In the genomic region with DNA sequence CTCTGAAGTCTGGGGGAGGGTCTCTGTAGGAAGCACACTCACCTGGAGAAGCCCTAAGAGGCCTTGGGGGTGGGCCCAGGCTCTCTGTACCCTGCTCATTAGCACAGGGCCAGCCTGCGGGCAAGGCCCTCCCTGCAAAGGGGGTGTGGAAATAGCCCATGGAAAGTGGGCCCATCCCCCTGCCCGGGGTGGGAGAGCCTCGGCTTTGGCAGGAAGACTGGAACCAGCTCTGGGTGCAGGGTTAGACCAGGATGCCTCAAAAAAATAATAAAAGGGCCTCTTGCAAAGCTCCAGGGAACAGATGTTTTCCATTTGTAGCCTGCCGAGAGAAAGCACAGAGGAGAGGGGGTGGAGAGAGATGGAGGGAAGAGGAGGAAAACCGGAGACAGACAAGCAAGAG, we compare ENCODE assay signal across 8 cellular contexts.
DNase-seq lines count a peak whose midpoint lies in the region; ATAC-seq and TF ChIP-seq lines count a peak whose summit lies in the region.

No MANE protein-coding gene starts in this region.

- H3K36me3 ChIP-seq in smooth muscle cell (ENCODE audit: low read depth): no peaks in the 10 kb centered on the region

- H3F3A ChIP-seq in smooth muscle cell (ENCODE audit: low read depth): peaks cover 7% of the 10 kb centered on the region

- BruUV-seq in Calu3 (replicated peaks; lab: Mats Ljungman, UMichigan): no TSS peak

- H3K9me3 Mint-ChIP-seq in Calu3 (ENCODE audit: low read depth, unreplicated experiment) (no peaks in the 10 kb centered on the region), glutamatergic neuron (ENCODE audit: unreplicated experiment) (peaks cover 1% of the 10 kb centered on the region)

- H3K4me3 Mint-ChIP-seq in Calu3 (ENCODE audit: low read depth, unreplicated experiment): no peak overlapping the region
- H3K4me3 Mint-ChIP-seq in T-helper 17 cell: no peak overlapping the region
- peak overlapping the region; percentile 50 for H3K4me3 Mint-ChIP-seq in glutamatergic neuron (ENCODE audit: unreplicated experiment)

- no peak overlapping the region for H2AFZ ChIP-seq in smooth muscle cell (ENCODE audit: low read depth)

- H3K9ac ChIP-seq in smooth muscle cell (ENCODE audit: low read depth): no peak overlapping the region

- WGBS in smooth muscle cell (ENCODE audit: low lambda C conversion rate): 25% methylated on average over 4 of the region's 5 CpGs

- peak overlapping the region; percentile 59 for H3K4me2 ChIP-seq in smooth muscle cell

- ATAC-seq in T-helper 17 cell (no peak), GM21723 (IDR thresholded peaks at IDR 0.05; ENCODE audit: unreplicated experiment) (no peak), HG03565 (IDR thresholded peaks at IDR 0.05; ENCODE audit: unreplicated experiment) (no peak)

- H3K4me1 ChIP-seq in smooth muscle cell (ENCODE audit: low read depth): peaks cover 26% of the 10 kb centered on the region

- intact Hi-C loops in Calu3 (cut with micrococcal nuclease; ENCODE audit: unreplicated experiment): no loop called here

- no peak for DNase-seq in Calu3
- DNase-seq in T-helper 17 cell: no peak
- DNase-seq in glutamatergic neuron: no peak
- no peak for DNase-seq in smooth muscle cell (lab: John Stamatoyannopoulos, UW; ENCODE audit: unreplicated experiment)
- no peak for DNase-seq in NCI-H1105 (lab: John Stamatoyannopoulos, UW)
- no peak for DNase-seq in NAMALWA (ENCODE audit: low spot score)

- no peaks in the 10 kb centered on the region for H3K79me2 ChIP-seq in smooth muscle cell (ENCODE audit: low read depth)

- no peak overlapping the region for H3K4me3 ChIP-seq in smooth muscle cell

- H3K27me3 ChIP-seq in smooth muscle cell (ENCODE audit: low read depth): no peaks in the 10 kb centered on the region

- peak overlapping the region; percentile 68 for H3K27ac ChIP-seq in smooth muscle cell (ENCODE audit: low read depth)

- peaks cover 29% of the 10 kb centered on the region for H3K4me1 Mint-ChIP-seq in Calu3 (ENCODE audit: low read depth, unreplicated experiment)
- H3K4me1 Mint-ChIP-seq in T-helper 17 cell: peaks cover 20% of the 10 kb centered on the region
- H3K4me1 Mint-ChIP-seq in glutamatergic neuron (ENCODE audit: low read depth, unreplicated experiment): peaks cover 26% of the 10 kb centered on the region

- H3K27ac Mint-ChIP-seq in Calu3 (ENCODE audit: unreplicated experiment) (peak overlapping the region; percentile 70), T-helper 17 cell (peak overlapping the region; percentile 88), glutamatergic neuron (ENCODE audit: unreplicated experiment) (peak overlapping the region; percentile 83)

- H3K27me3 Mint-ChIP-seq in Calu3 (ENCODE audit: unreplicated experiment): no peaks in the 10 kb centered on the region
- H3K27me3 Mint-ChIP-seq in T-helper 17 cell: no peaks in the 10 kb centered on the region
- H3K27me3 Mint-ChIP-seq in glutamatergic neuron (ENCODE audit: unreplicated experiment): peaks cover 8% of the 10 kb centered on the region

- H3K36me3 Mint-ChIP-seq in Calu3 (ENCODE audit: insufficient read depth, unreplicated experiment) (peaks cover 45% of the 10 kb centered on the region), T-helper 17 cell (ENCODE audit: low read depth) (peaks cover 2% of the 10 kb centered on the region), glutamatergic neuron (ENCODE audit: unreplicated experiment) (no peaks in the 10 kb centered on the region)

- no peaks in the 10 kb centered on the region for H4K20me1 ChIP-seq in smooth muscle cell (ENCODE audit: low read depth)

- TF ChIP-seq CTCF in Calu3 (IDR thresholded peaks at IDR 0.05; ENCODE audit: unreplicated experiment) (no peak), glutamatergic neuron (IDR thresholded peaks at IDR 0.05; ENCODE audit: partially characterized antibody, unreplicated experiment) (no peak), smooth muscle cell (IDR thresholded peaks at IDR 0.05; ENCODE audit: borderline replicate concordance, insufficient read depth, poor library complexity, severe bottlenecking) (no peak)

- H3K9me3 ChIP-seq in T-helper 17 cell (ENCODE audit: control insufficient read depth, low read length, poor library complexity, severe bottlenecking): no peaks in the 10 kb centered on the region
- H3K9me3 ChIP-seq in smooth muscle cell (replicated peaks; ENCODE audit: low read depth): no peaks in the 10 kb centered on the region

- CTCF ChIA-PET in Calu3 (lab: Charles Lee): no interaction called here
